Comparison of ENCODE assay signal across 19 cellular contexts in genomic region chr1:96756789-96757188, GRCh38. TPM values are rescaled to one million over a fixed set of nuclear protein-coding genes. Genes with fewer than 3 reads are reported as not detected.
DNase-seq lines count a peak whose midpoint lies in the region; ATAC-seq and TF ChIP-seq lines count a peak whose summit lies in the region.
"Had no signal": no experiment of that assay in that cellular context is flagged by ENCODE, and none has a peak within 500 bp of the region (broad histone marks: within the 10 kb centered on the region; RNA-seq: fewer than 3 reads in every experiment).

No MANE protein-coding gene starts in this region.

- intact Hi-C loops in tibial artery (cut with DNase I; ENCODE audit: low total_unique reads) = no loop called here

- TF ChIP-seq POLR2A in suprapubic skin (IDR thresholded peaks at IDR 0.05) = no peak

- WGBS in suprapubic skin = 98% methylated on average over 1 of the region's 1 CpG

- DNase-seq in NCI-H748 (lab: John Stamatoyannopoulos, UW; ENCODE audit: unreplicated experiment) (peak; percentile 1), NCI-H748 treated with DMSO at 0.1 percent for 48 hours (lab: John Stamatoyannopoulos, UW) (no peak), RWPE2 (ENCODE audit: low spot score) (no peak), foreskin keratinocyte (no peak), tibial artery (no peak), SKM-1 (lab: John Stamatoyannopoulos, UW; ENCODE audit: unreplicated experiment) (no peak), ecto neural progenitor cell (ENCODE audit: low spot score) (no peak), suprapubic skin (ENCODE audit: low spot score in 2 of 2) (no peak)
- DNase-seq: activated CD4-positive, CD25-positive, alpha-beta regulatory T cell; activated naive CD8-positive, alpha-beta T cell treated with anti-CD3 and anti-CD28 coated beads, Interleukin-2, amount 10 ng/mL, durations not matched to agents 7 days and 5 days; CD4-positive, alpha-beta T cell; mesenchymal stem cell; MG63; NCI-H1930; NCI-H524; SJCRH30 had no signal

- ATAC-seq in RWPE2 (ENCODE audit: low read depth) (no peak), foreskin keratinocyte (peak; percentile 14)
- ATAC-seq: natural killer cell treated with Interleukin-12 subunit alpha and Interleukin-12 subunit beta and Interleukin-15 and Interleukin-18, amount 100 ng/mL, for 72 hours had no signal

- no peak for TF ChIP-seq EP300 in suprapubic skin (IDR thresholded peaks at IDR 0.05)

- H3K9me3 ChIP-seq in RWPE2 (ENCODE audit: severe bottlenecking) = no peaks in the 10 kb centered on the region
- no peaks in the 10 kb centered on the region for H3K9me3 ChIP-seq in tibial artery
- H3K9me3 ChIP-seq in suprapubic skin = no peaks in the 10 kb centered on the region
- H3K9me3 ChIP-seq: esophagus muscularis mucosa, tibial nerve had no signal

- H3K36me3 ChIP-seq in RWPE2 (ENCODE audit: low read depth) (peaks cover 79% of the 10 kb centered on the region), tibial artery (peaks cover 25 to 28% (median 25%) of the 10 kb centered on the region in 3 donors), suprapubic skin (peaks cover 38% of the 10 kb centered on the region)

- H3K4me3 ChIP-seq in RWPE2 (ENCODE audit: severe bottlenecking) = no peak overlapping the region
- no peak overlapping the region for H3K4me3 ChIP-seq in tibial artery
- H3K4me3 ChIP-seq in suprapubic skin = no peak overlapping the region
- H3K4me3 ChIP-seq: esophagus muscularis mucosa, MG63, SJCRH30, tibial nerve had no signal

- no peaks in the 10 kb centered on the region for H3K27me3 ChIP-seq in RWPE2 (ENCODE audit: insufficient read depth, poor library complexity, severe bottlenecking)
- no peaks in the 10 kb centered on the region for H3K27me3 ChIP-seq in foreskin keratinocyte
- H3K27me3 ChIP-seq in tibial artery = no peaks in the 10 kb centered on the region
- H3K27me3 ChIP-seq in suprapubic skin = no peaks in the 10 kb centered on the region
- H3K27me3 ChIP-seq: esophagus muscularis mucosa, MG63, SJCRH30, tibial nerve had no signal

- TF ChIP-seq CTCF in RWPE2 (IDR thresholded peaks at IDR 0.05; ENCODE audit: poor library complexity, severe bottlenecking) = peak; percentile 17
- TF ChIP-seq CTCF in foreskin keratinocyte (conservative IDR thresholded peaks at IDR 0.05) = peak; percentile 34
- peak; percentile 17 to 26 for TF ChIP-seq CTCF in tibial artery (IDR thresholded peaks at IDR 0.05)
- TF ChIP-seq CTCF in suprapubic skin (IDR thresholded peaks at IDR 0.05) = no peak

- H3K4me1 ChIP-seq in RWPE2 (ENCODE audit: insufficient read depth, poor library complexity, severe bottlenecking) (no peaks in the 10 kb centered on the region), foreskin keratinocyte (no peaks in the 10 kb centered on the region), tibial artery (peaks cover 0 to 10% (median 0%) of the 10 kb centered on the region in 4 donors), suprapubic skin (no peaks in the 10 kb centered on the region)
- H3K4me1 ChIP-seq: esophagus muscularis mucosa, SJCRH30 had no signal

- H3K27ac ChIP-seq in RWPE2 (ENCODE audit: poor library complexity, severe bottlenecking) (no peak overlapping the region), foreskin keratinocyte (no peak overlapping the region), tibial artery (no peak overlapping the region), suprapubic skin (no peak overlapping the region)
- H3K27ac ChIP-seq: esophagus muscularis mucosa, SJCRH30, tibial nerve had no signal

RNA-seq across cellular contexts. Expression of gene PTBP2, which starts 35.2 kb away (rescaled TPM):
- total RNA-seq in foreskin keratinocyte = 8.8 and 9.7 TPM in 2 replicates
- 2.4 and 2.9 TPM in 2 replicates for polyA plus RNA-seq in foreskin keratinocyte
- total RNA-seq in suprapubic skin = 10 to 100 TPM in 3 of 4 donors, 1 to 10 TPM in 1; 9.8 to 66.5 (median 23.2) TPM

Comparison
In these comparisons a context has a peak if more than half of its experiments do, and no peak if none do; other contexts are left out.
1. CTCF ChIP-seq: peak in RWPE2 (single experiment), foreskin keratinocyte (single experiment) and tibial artery (2 of 2); none in suprapubic skin (0 of 2).